ENCODE assay signal across 9 cellular contexts in genomic region chr19:13051581-13052165, GRCh38. TPM values are rescaled to one million over a fixed set of nuclear protein-coding genes. Genes with fewer than 3 reads are reported as not detected.
DNase-seq lines count a peak whose midpoint lies in the region; ATAC-seq and TF ChIP-seq lines count a peak whose summit lies in the region.
"Had no signal": no experiment of that assay in that cellular context is flagged by ENCODE, and none has a peak within 500 bp of the region (broad histone marks: within the 10 kb centered on the region; RNA-seq: fewer than 3 reads in every experiment).

No MANE protein-coding gene starts in this region.

- H3K9me3 ChIP-seq in upper lobe of right lung, result no peaks in the 10 kb centered on the region

- no peak overlapping the region for H3K9ac ChIP-seq in mesendoderm (ENCODE audit: low read length)

- no peak overlapping the region for H3K4ac ChIP-seq in mesendoderm (ENCODE audit: low read depth, low read length)

- no peaks in the 10 kb centered on the region for H3K79me2 ChIP-seq in mesendoderm (ENCODE audit: control insufficient read depth, insufficient read depth, low read length)

- H3K23ac ChIP-seq in mesendoderm (ENCODE audit: low read length), result no peak overlapping the region

- TF ChIP-seq CTCF in upper lobe of right lung (IDR thresholded peaks at IDR 0.05) (no peak), GM13976 (IDR thresholded peaks at IDR 0.05; ENCODE audit: borderline replicate concordance, control extremely low read depth, extremely low read depth, insufficient read depth, missing control alignments) (no peak)

- H2BK120ac ChIP-seq in mesendoderm (ENCODE audit: low read depth, low read length), result no peak overlapping the region

- H3K4me1 ChIP-seq in mesendoderm (ENCODE audit: control insufficient read depth, low read depth, low read length) (peaks cover 3% of the 10 kb centered on the region), upper lobe of right lung (peaks cover 76% of the 10 kb centered on the region)

- H3K36me3 ChIP-seq in mesendoderm (ENCODE audit: control insufficient read depth, insufficient read depth, low read length) (no peaks in the 10 kb centered on the region), upper lobe of right lung (peaks cover 7% of the 10 kb centered on the region)

- no peaks in the 10 kb centered on the region for H3K36me3 Mint-ChIP-seq in activated CD4-positive, alpha-beta T cell treated with anti-CD3 and anti-CD28 coated beads for 36 hours (ENCODE audit: low read depth)
- H3K36me3 Mint-ChIP-seq: CD4-positive, CD25-positive, alpha-beta regulatory T cell had no signal

- peaks cover 8% of the 10 kb centered on the region for H3K4me1 Mint-ChIP-seq in activated CD4-positive, alpha-beta T cell treated with anti-CD3 and anti-CD28 coated beads for 36 hours

- no peak overlapping the region for H2BK15ac ChIP-seq in mesendoderm (replicated peaks; ENCODE audit: low read depth)

- H4K5ac ChIP-seq in mesendoderm (ENCODE audit: low read length), result no peak overlapping the region

- CTCF ChIA-PET in activated CD4-positive, alpha-beta T cell treated with anti-CD3 and anti-CD28 coated beads for 36 hours (lab: Charles Lee), result interaction anchor here (1.0 to 2.1 kb wide), 2 partner anchors 10 to 18 kb away, joined by 3 to 14 read pairs; no protein-coding TSS in a partner anchor

- peak; percentile 78 for ATAC-seq in activated CD4-positive, alpha-beta T cell treated with anti-CD3 and anti-CD28 coated beads for 36 hours
- peak; percentile 77 for ATAC-seq in upper lobe of right lung

- H3K27me3 ChIP-seq in mesendoderm (ENCODE audit: insufficient read depth, low read length, poor library complexity) (peaks cover 27% of the 10 kb centered on the region), upper lobe of right lung (no peaks in the 10 kb centered on the region)

- peak overlapping the region; percentile 22 for H3K4me3 Mint-ChIP-seq in activated CD4-positive, alpha-beta T cell treated with anti-CD3 and anti-CD28 coated beads for 36 hours

- H3K4me3 ChIP-seq in mesendoderm (ENCODE audit: low read length), result no peak overlapping the region
- peak overlapping the region; percentile 1 for H3K4me3 ChIP-seq in upper lobe of right lung

- H3K79me1 ChIP-seq in mesendoderm (ENCODE audit: low read length), result no peaks in the 10 kb centered on the region

- H3K18ac ChIP-seq in mesendoderm (ENCODE audit: low read length), result no peak overlapping the region

- H3K27ac ChIP-seq in mesendoderm (ENCODE audit: low read depth, low read length) (no peak overlapping the region), upper lobe of right lung (peak overlapping the region; percentile 88)

- H2AK5ac ChIP-seq in mesendoderm (ENCODE audit: low read length), result no peak overlapping the region

- DNase-seq in activated CD4-positive, alpha-beta T cell treated with anti-CD3 and anti-CD28 coated beads for 36 hours, result peak; percentile 64
- DNase-seq in activated CD4-positive, alpha-beta T cell treated with anti-CD3 and anti-CD28 coated beads, Interleukin-2, amount 50 U/mL, for 4 hours, result no peak
- DNase-seq in NCI-H748 (lab: John Stamatoyannopoulos, UW; ENCODE audit: unreplicated experiment) (peak; percentile 70), cerebellar cortex (ENCODE audit: low spot score) (peak; percentile 75), mesendoderm (peak; percentile 79), upper lobe of right lung (peak; percentile 93), T-helper 1 cell (no peak), GM13976 (ENCODE audit: low spot score) (no peak)

- no CpG with 5 or more reads among the region's 23 CpGs for WGBS in mesendoderm (ENCODE audit: extremely low coverage, insufficient coverage, low lambda C conversion rate)

- in situ Hi-C loops in GM13976 (cut with MboI; ENCODE audit: low sequenced_read_pairs, unreplicated experiment), result no loop called here

- H4K8ac ChIP-seq in mesendoderm (ENCODE audit: low read depth, low read length), result no peak overlapping the region

- intact Hi-C loops in activated CD4-positive, alpha-beta T cell treated with anti-CD3 and anti-CD28 coated beads for 36 hours (cut with DNase I, micrococcal nuclease), result no loop called here
- intact Hi-C loops in upper lobe of right lung (cut with DNase I), result no loop called here

- H3K27ac Mint-ChIP-seq in activated CD4-positive, alpha-beta T cell treated with anti-CD3 and anti-CD28 coated beads for 36 hours, result no peak overlapping the region
- H3K27ac Mint-ChIP-seq: CD4-positive, CD25-positive, alpha-beta regulatory T cell had no signal

- peaks cover 3% of the 10 kb centered on the region for H3K27me3 Mint-ChIP-seq in activated CD4-positive, alpha-beta T cell treated with anti-CD3 and anti-CD28 coated beads for 36 hours

- no peak overlapping the region for H3K4me2 ChIP-seq in mesendoderm (ENCODE audit: low read length)

- no peaks in the 10 kb centered on the region for H3K9me3 Mint-ChIP-seq in activated CD4-positive, alpha-beta T cell treated with anti-CD3 and anti-CD28 coated beads for 36 hours (ENCODE audit: low read depth)
- H3K9me3 Mint-ChIP-seq: CD4-positive, CD25-positive, alpha-beta regulatory T cell had no signal

- H2BK5ac ChIP-seq in mesendoderm (ENCODE audit: low read length), result no peak overlapping the region

- POLR2A ChIA-PET in activated CD4-positive, alpha-beta T cell treated with anti-CD3 and anti-CD28 coated beads for 36 hours (lab: Charles Lee), result no interaction called here

- no peak overlapping the region for H3K56ac ChIP-seq in mesendoderm (ENCODE audit: low read length)

RNA-seq across cellular contexts. Expression of gene LYL1, which starts 51.0 kb away (rescaled TPM):
- total RNA-seq in activated CD4-positive, alpha-beta T cell treated with anti-CD3 and anti-CD28 coated beads for 36 hours, result 1 to 10 TPM; 2.0 to 2.5 TPM
- polyA plus RNA-seq in mesendoderm (2013, experiment 1 of 2), result 0.48 TPM
- polyA plus RNA-seq in mesendoderm (2013, experiment 2 of 2), result 0.62 TPM
- 21.8 TPM for total RNA-seq in upper lobe of right lung

RNA-seq across cellular contexts. Expression of gene NFIX, which starts 56.4 kb away (rescaled TPM):
- total RNA-seq in activated CD4-positive, alpha-beta T cell treated with anti-CD3 and anti-CD28 coated beads for 36 hours, result 1 to 10 TPM; 4.3 to 4.8 TPM
- 0.07 TPM for polyA plus RNA-seq in mesendoderm (2013, experiment 1 of 2)
- polyA plus RNA-seq in mesendoderm (2013, experiment 2 of 2), result 0.10 TPM
- 168 TPM for total RNA-seq in upper lobe of right lung

Comparison
In these comparisons a context has a peak if more than half of its experiments do, and no peak if none do; other contexts are left out.
1. DNase-seq: peak in activated CD4-positive, alpha-beta T cell treated with anti-CD3 and anti-CD28 coated beads for 36 hours (single experiment), NCI-H748 (single experiment), cerebellar cortex (single experiment), mesendoderm (single experiment) and upper lobe of right lung (single experiment); none in activated CD4-positive, alpha-beta T cell treated with anti-CD3 and anti-CD28 coated beads, Interleukin-2, amount 50 U/mL, for 4 hours (0 of 2), T-helper 1 cell (0 of 5) and GM13976 (single experiment).
2. RNA of gene NFIX, which starts 56.4 kb away (total RNA-seq): 168 TPM in upper lobe of right lung (single experiment); 4.3 to 4.8 TPM in activated CD4-positive, alpha-beta T cell treated with anti-CD3 and anti-CD28 coated beads for 36 hours; every median in the first group is over 10 times any median in the second.